Comparison of ENCODE assay signal across 20 cellular contexts in the genomic region with DNA sequence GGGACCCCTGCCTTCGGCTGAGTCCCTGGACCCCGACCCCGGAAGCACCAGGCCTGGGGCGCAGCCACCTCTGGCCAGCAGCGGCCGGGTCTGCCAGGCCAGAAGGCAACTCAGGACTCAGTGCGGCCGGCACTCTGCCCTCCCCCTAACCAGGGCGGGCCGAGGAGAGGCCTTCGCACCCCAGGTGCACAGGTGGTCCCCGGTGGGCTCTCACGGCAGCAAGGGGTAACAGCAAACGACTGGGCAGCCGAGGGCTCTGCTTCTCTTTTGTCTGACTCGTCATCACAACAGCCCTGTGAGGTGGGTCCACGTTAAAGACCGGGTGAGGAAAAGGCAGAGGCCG. TPM values are rescaled to one million over a fixed set of nuclear protein-coding genes. Genes with fewer than 3 reads are reported as not detected.
DNase-seq lines count a peak whose midpoint lies in the region; ATAC-seq and TF ChIP-seq lines count a peak whose summit lies in the region.
"Had no signal": no experiment of that assay in that cellular context is flagged by ENCODE, and none has a peak within 500 bp of the region (broad histone marks: within the 10 kb centered on the region; RNA-seq: fewer than 3 reads in every experiment).

No MANE protein-coding gene starts in this region.

- H3K4me3 ChIP-seq in gastroesophageal sphincter (no peak overlapping the region), trophoblast cell (ENCODE audit: low read depth, low read length) (no peak overlapping the region), tibial artery (no peak overlapping the region), Karpas-422 (ENCODE audit: low read length) (no peak overlapping the region)
- H3K4me3 ChIP-seq: HAP-1, SJCRH30 had no signal

- H3K9me3 Mint-ChIP-seq in brain (peaks cover 0 to 6% (median 0%) of the 10 kb centered on the region in 5 experiments), natural killer cell (no peaks in the 10 kb centered on the region)
- H3K9me3 Mint-ChIP-seq: neural crest cell, type B pancreatic cell had no signal

- no peak overlapping the region for H3K4me3 Mint-ChIP-seq in brain
- no peak overlapping the region for H3K4me3 Mint-ChIP-seq in natural killer cell
- H3K4me3 Mint-ChIP-seq: neural crest cell, type B pancreatic cell had no signal

- intact Hi-C loops in tibial artery (cut with DNase I; ENCODE audit: low total_unique reads): no loop called here
- intact Hi-C loops in natural killer cell (cut with micrococcal nuclease): loop anchor here (10.0 kb wide), 1 partner anchor 48 kb away; no protein-coding TSS in a partner anchor

- no peak for TF ChIP-seq EP300 in gastroesophageal sphincter (IDR thresholded peaks at IDR 0.05)

- DNase-seq in trophoblast cell (no peak), tibial artery (no peak), natural killer cell (no peak), Karpas-422 (no peak)
- DNase-seq: activated CD8-positive, alpha-beta memory T cell treated with anti-CD3 and anti-CD28 coated beads, Interleukin-2, amount 50 U/mL, for 4 hours; activated effector memory CD4-positive, alpha-beta T cell treated with Interleukin-2 at 50 U/mL for 16 hours; DMS79; Kasumi-1; NCI-H1092; NCI-H1930; NCI-H226; PC-3 had no signal

- peak overlapping the region; percentile 28 for H2BK120ac ChIP-seq in trophoblast cell (ENCODE audit: insufficient read depth, low read length, poor library complexity)

- no peak overlapping the region for H2BK5ac ChIP-seq in trophoblast cell (ENCODE audit: low read depth, low read length, poor library complexity)

- no peak for TF ChIP-seq POLR2A in gastroesophageal sphincter (IDR thresholded peaks at IDR 0.05)

- peaks cover 19% of the 10 kb centered on the region for H3K79me1 ChIP-seq in trophoblast cell (ENCODE audit: low read length)

- peak overlapping the region; percentile 51 for H4K91ac ChIP-seq in trophoblast cell (ENCODE audit: low read depth, low read length)

- H4K8ac ChIP-seq in trophoblast cell (ENCODE audit: low read depth, low read length): no peak overlapping the region

- H3K27ac ChIP-seq in gastroesophageal sphincter: peak overlapping the region in 3 of 4 donors; percentile 74 to 79 (median 77)
- H3K27ac ChIP-seq in trophoblast cell (ENCODE audit: low read depth, low read length): no peak overlapping the region
- peak overlapping the region; percentile 71 to 82 for H3K27ac ChIP-seq in tibial artery
- no peak overlapping the region for H3K27ac ChIP-seq in Karpas-422 (ENCODE audit: low read length)
- H3K27ac ChIP-seq: SJCRH30, VCaP had no signal

- no peak overlapping the region for H4K12ac ChIP-seq in trophoblast cell (ENCODE audit: low read depth, low read length)

- H4K20me1 ChIP-seq in Karpas-422 (ENCODE audit: insufficient read depth, low read depth, low read length): peaks cover 2% of the 10 kb centered on the region; the same call in 1 of the 2 replicates

- H3K4ac ChIP-seq in trophoblast cell (ENCODE audit: low read depth, low read length): no peak overlapping the region

- H3K23ac ChIP-seq in trophoblast cell (ENCODE audit: low read length): no peak overlapping the region

- H3K27ac Mint-ChIP-seq in brain (peak overlapping the region in 4 of 5 experiments; percentile 69 to 92 (median 86)), natural killer cell (peak overlapping the region in 1 of 2 donors; percentile 70)
- H3K27ac Mint-ChIP-seq: type B pancreatic cell had no signal

- H3K27me3 Mint-ChIP-seq in brain (no peaks in the 10 kb centered on the region), natural killer cell (ENCODE audit: low read depth in 2 of 2) (no peaks in the 10 kb centered on the region)
- H3K27me3 Mint-ChIP-seq: type B pancreatic cell had no signal

- H3K4me2 ChIP-seq in trophoblast cell (ENCODE audit: low read length): no peak overlapping the region
- H3K4me2 ChIP-seq in Karpas-422 (ENCODE audit: low read depth, low read length, poor library complexity, severe bottlenecking): no peak overlapping the region

- peak overlapping the region; percentile 78 for H2AK5ac ChIP-seq in trophoblast cell (ENCODE audit: low read length)

- ATAC-seq in gastroesophageal sphincter: no peak
- no peak for ATAC-seq in natural killer cell
- ATAC-seq in HG03045 (IDR thresholded peaks at IDR 0.05; ENCODE audit: unreplicated experiment): no peak
- ATAC-seq: PC-3 had no signal

- H3K79me2 ChIP-seq in trophoblast cell (ENCODE audit: control insufficient read depth, insufficient read depth, low read length, poor library complexity) (peaks cover 4% of the 10 kb centered on the region), Karpas-422 (ENCODE audit: low read length) (no peaks in the 10 kb centered on the region)

- H3K27me3 ChIP-seq in gastroesophageal sphincter (no peaks in the 10 kb centered on the region), trophoblast cell (ENCODE audit: insufficient read depth, low read length) (no peaks in the 10 kb centered on the region), tibial artery (no peaks in the 10 kb centered on the region), Karpas-422 (ENCODE audit: low read length) (no peaks in the 10 kb centered on the region)

- H3K36me3 ChIP-seq in gastroesophageal sphincter: no peaks in the 10 kb centered on the region
- no peaks in the 10 kb centered on the region for H3K36me3 ChIP-seq in trophoblast cell (ENCODE audit: control insufficient read depth in 1 of 2, insufficient read depth in 2 of 2, low read length in 2 of 2)
- H3K36me3 ChIP-seq in tibial artery: no peaks in the 10 kb centered on the region
- no peaks in the 10 kb centered on the region for H3K36me3 ChIP-seq in Karpas-422 (ENCODE audit: insufficient read depth, low read length)
- H3K36me3 ChIP-seq: HAP-1, SJCRH30 had no signal

- no peak overlapping the region for H3K14ac ChIP-seq in trophoblast cell (ENCODE audit: low read length)

- peak overlapping the region; percentile 25 for H2BK12ac ChIP-seq in trophoblast cell (ENCODE audit: low read length)

- H3K4me1 ChIP-seq in gastroesophageal sphincter: peaks cover 5 to 87% (median 60%) of the 10 kb centered on the region in 3 donors
- peaks cover 28% of the 10 kb centered on the region in 2 experiments for H3K4me1 ChIP-seq in trophoblast cell (ENCODE audit: control insufficient read depth in 1 of 2, insufficient read depth in 2 of 2, low read length in 2 of 2)
- peaks cover 4 to 77% (median 67%) of the 10 kb centered on the region in 4 donors for H3K4me1 ChIP-seq in tibial artery
- H3K4me1 ChIP-seq in Karpas-422 (ENCODE audit: low read length): no peaks in the 10 kb centered on the region

- H3K9ac ChIP-seq in trophoblast cell (ENCODE audit: low read length) (no peak overlapping the region), Karpas-422 (ENCODE audit: low read length) (no peak overlapping the region)

- no CpG with 5 or more reads among the region's 19 CpGs for WGBS in gastroesophageal sphincter (ENCODE audit: low coverage in 1 of 2), 2 donors
- WGBS in trophoblast cell (ENCODE audit: extremely low coverage, insufficient coverage, insufficient read length): no CpG with 5 or more reads among the region's 19 CpGs

- H3K18ac ChIP-seq in trophoblast cell (ENCODE audit: low read length): no peak overlapping the region

- no peaks in the 10 kb centered on the region for H3K9me3 ChIP-seq in gastroesophageal sphincter
- peaks cover 8% of the 10 kb centered on the region for H3K9me3 ChIP-seq in trophoblast cell (ENCODE audit: insufficient read depth, low read depth, low read length)
- H3K9me3 ChIP-seq in tibial artery: no peaks in the 10 kb centered on the region
- no peaks in the 10 kb centered on the region for H3K9me3 ChIP-seq in Karpas-422 (ENCODE audit: low read length)
- H3K9me3 ChIP-seq: HAP-1, SJCRH30 had no signal

- TF ChIP-seq CTCF in brain (conservative IDR thresholded peaks at IDR 0.05) (no peak), gastroesophageal sphincter (IDR thresholded peaks at IDR 0.05) (no peak), tibial artery (IDR thresholded peaks at IDR 0.05) (no peak), natural killer cell (IDR thresholded peaks at IDR 0.05) (no peak)

- H3K4me1 Mint-ChIP-seq in brain: peaks cover 53% of the 10 kb centered on the region
- peaks cover 30 to 62% of the 10 kb centered on the region in 2 donors for H3K4me1 Mint-ChIP-seq in natural killer cell

- H2AFZ ChIP-seq in trophoblast cell (ENCODE audit: insufficient read depth, low read length, poor library complexity) (no peak overlapping the region), Karpas-422 (ENCODE audit: low read length) (no peak overlapping the region)

- H3K36me3 Mint-ChIP-seq in brain (no peaks in the 10 kb centered on the region), natural killer cell (no peaks in the 10 kb centered on the region)
- H3K36me3 Mint-ChIP-seq: type B pancreatic cell had no signal

- no peaks in the 10 kb centered on the region for H3K9me2 ChIP-seq in Karpas-422 (replicated peaks; ENCODE audit: insufficient read depth, low read length)

RNA-seq across cellular contexts. Expression of a gene that starts 20.7 kb away (rescaled TPM):
- polyA plus RNA-seq in brain (ENCODE audit: insufficient read depth, low read depth, low replicate concordance): 12.3 TPM
- total RNA-seq in gastroesophageal sphincter: 10 to 100 TPM; 31.1 to 72.1 (median 44.0) TPM
- 28.5 and 29.7 TPM in 2 replicates for polyA plus RNA-seq in trophoblast cell (2013)
- total RNA-seq in natural killer cell: 100 to 1,000 TPM; 126 to 228 (median 192) TPM
- 4.3 and 15.0 TPM in 2 replicates for total RNA-seq in Karpas-422 (2014; rRNA removed; shearing (Covaris generic); ENCODE audit: low replicate concordance)

Comparison
In these comparisons a context has a peak if more than half of its experiments do, and no peak if none do; other contexts are left out.
1. H3K27ac ChIP-seq: peak in gastroesophageal sphincter (3 of 4) and tibial artery (2 of 2); none in trophoblast cell (single experiment) and Karpas-422 (single experiment).